8 cellular contexts compared by ENCODE assay signal in genomic region chr10:37525410-37525809, GRCh38.
A peak's percentile ranks its signal among the peaks of the same experiment; 100 is the strongest.
DNase-seq lines count a peak whose midpoint lies in the region; FAIRE-seq and TF ChIP-seq lines count a peak whose summit lies in the region.
"Not testable (repeated sequence)": the region's sequence is repeated elsewhere in the genome, so short reads cannot be mapped to it uniquely, and the experiment has no call there.

No MANE protein-coding gene starts in this region.

- H3K4me1 ChIP-seq in liver (ENCODE audit: control insufficient read depth in 4 of 4, insufficient read depth in 4 of 4, low read length in 3 of 4): not testable (repeated sequence)

- peak; percentile 83 for FAIRE-seq in RCC 7860 (lab: Jason Lieb, UNC)
- peak; percentile 90 for FAIRE-seq in TTC549 (lab: Jason Lieb, UNC)

- not testable (repeated sequence) for DNase-seq in GM13977 (ENCODE audit: low spot score)
- peak; percentile 49 to 58 for DNase-seq in Kasumi-1 (lab: John Stamatoyannopoulos, UW)
- peak; percentile 2 for DNase-seq in NCI-H1694 (lab: John Stamatoyannopoulos, UW)
- peak; percentile 41 for DNase-seq in RCC 7860 (ENCODE audit: low spot score)
- peak; percentile 24 for DNase-seq in epithelial cell of esophagus (ENCODE audit: low read depth)

- 26% methylated on average over 2 of the region's 2 CpGs for WGBS in liver

- H3K9ac ChIP-seq in liver (ENCODE audit: low read depth in 1 of 2, low read length in 2 of 2): not testable (repeated sequence)

- H3K9me3 ChIP-seq in liver (ENCODE audit: control insufficient read depth in 4 of 4, low read length in 3 of 4): not testable (repeated sequence)

- H3K27me3 ChIP-seq in liver (ENCODE audit: control insufficient read depth in 4 of 4, insufficient read depth in 4 of 4, low read length in 3 of 4): not testable (repeated sequence)

- H3K27ac ChIP-seq in 22Rv1; liver (ENCODE audit: low read depth in 1 of 2, low read length in 2 of 2): not testable (repeated sequence)

- peak; percentile 80 for TF ChIP-seq CTCF in 22Rv1 (IDR thresholded peaks at IDR 0.05)
- peak; percentile 20 for TF ChIP-seq CTCF in GM13977 (IDR thresholded peaks at IDR 0.05; ENCODE audit: extremely low read depth, insufficient read depth, missing control alignments)
- not testable (repeated sequence) for TF ChIP-seq CTCF in epithelial cell of esophagus (IDR thresholded peaks at IDR 0.05; ENCODE audit: insufficient read depth, low read depth, low read length, missing control alignments)
- peak; percentile 16 for TF ChIP-seq CTCF in liver (IDR thresholded peaks at IDR 0.05; ENCODE audit: low read depth, low read length, missing input control)

- peak; percentile 57 to 69 for TF ChIP-seq RAD21 in liver (IDR thresholded peaks at IDR 0.05)

- in situ Hi-C loops in GM13977 (cut with MboI; ENCODE audit: low pct_unique_long_range_greater_than_20kb, low sequenced_read_pairs, unreplicated experiment): not testable (repeated sequence)

- not testable (repeated sequence) for H3K36me3 ChIP-seq in liver (ENCODE audit: control insufficient read depth in 4 of 4, insufficient read depth in 3 of 4, low read depth in 1 of 4, low read length in 3 of 4)

- H3K4me3 ChIP-seq in epithelial cell of esophagus (ENCODE audit: low read length); liver (ENCODE audit: low read depth in 1 of 3, low read length in 3 of 3): not testable (repeated sequence)
